18 cellular contexts compared by ENCODE assay signal in the genomic region with DNA sequence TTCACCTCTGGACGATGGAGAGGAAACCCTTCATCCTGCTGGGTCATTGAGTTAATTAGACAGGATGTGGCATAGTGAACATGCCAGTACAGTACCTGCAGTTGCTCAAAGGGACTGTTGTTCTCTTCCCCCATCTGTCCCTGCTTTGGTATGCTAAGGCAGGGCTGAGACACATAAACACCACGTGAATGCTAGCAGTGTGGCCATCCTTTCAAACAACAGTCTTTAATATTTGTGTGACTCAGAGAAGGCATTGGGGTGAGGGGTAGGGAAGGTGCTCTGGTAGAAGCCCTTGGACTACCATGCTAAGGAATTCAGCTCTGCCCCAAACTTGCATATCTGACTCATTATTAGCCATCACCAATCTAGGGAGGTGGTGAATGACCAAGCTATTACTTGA.
DNase-seq lines count a peak whose midpoint lies in the region; ATAC-seq and TF ChIP-seq lines count a peak whose summit lies in the region.
"Had no signal": no experiment of that assay in that cellular context is flagged by ENCODE, and none has a peak within 500 bp of the region (broad histone marks: within the 10 kb centered on the region; RNA-seq: fewer than 3 reads in every experiment).

No MANE protein-coding gene starts in this region.

- no peak overlapping the region for H3K9ac ChIP-seq in DND-41 (ENCODE audit: low read depth, low read length)

- no peak overlapping the region for H3K4me2 ChIP-seq in DND-41 (ENCODE audit: insufficient read depth, low read length)
- H3K4me2 ChIP-seq: GM23338 had no signal

- peaks cover 3% of the 10 kb centered on the region for H3K27me3 ChIP-seq in DND-41 (ENCODE audit: insufficient read depth, low read length, poor library complexity)
- no peaks in the 10 kb centered on the region for H3K27me3 ChIP-seq in uterus
- H3K27me3 ChIP-seq: pancreas had no signal

- intact Hi-C loops in uterus (cut with DNase I; ENCODE audit: low total_unique reads): no loop called here

- TF ChIP-seq CTCF in DND-41 (IDR thresholded peaks at IDR 0.05; ENCODE audit: borderline replicate concordance, extremely low read depth, low read length, poor library complexity, severe bottlenecking) (no peak), uterus (IDR thresholded peaks at IDR 0.05) (no peak)

- H3K36me3 ChIP-seq in DND-41 (ENCODE audit: insufficient read depth, low read length) (no peaks in the 10 kb centered on the region), uterus (no peaks in the 10 kb centered on the region)
- H3K36me3 ChIP-seq: pancreas had no signal

- no peak for TF ChIP-seq POLR2A in uterus (IDR thresholded peaks at IDR 0.05)

- no peak overlapping the region for H2AFZ ChIP-seq in DND-41 (ENCODE audit: low read depth, low read length)
- H2AFZ ChIP-seq: GM23338 had no signal

- ATAC-seq in DND-41 (ENCODE audit: insufficient read depth, low read depth): peak; percentile 84
- ATAC-seq in GM19023 (IDR thresholded peaks at IDR 0.05; ENCODE audit: unreplicated experiment): no peak
- no peak for ATAC-seq in HG02973 (IDR thresholded peaks at IDR 0.05; ENCODE audit: unreplicated experiment)
- ATAC-seq: GM23338, pancreas, Right ventricle myocardium inferior, sciatic nerve had no signal

- DNase-seq in DND-41 (peak; percentile 12), HT1080 (ENCODE audit: low read depth) (peak; percentile 93), T1000 (lab: John Stamatoyannopoulos, UW) (peak; percentile 31), glomerular visceral epithelial cell (ENCODE audit: extremely low spot score) (peak; percentile 39), uterus (no peak), anterior cingulate cortex (lab: John Stamatoyannopoulos, UW) (no peak)
- DNase-seq: activated CD4-positive, CD25-positive, alpha-beta regulatory T cell treated with anti-CD3 and anti-CD28 coated beads, Interleukin-2, amount 50 U/mL, for 72 hours; activated gamma-delta T cell; aorta; Calu3; NCI-H1417; NCI-H2171 treated with DMSO at 0.1 percent for 48 hours; pancreas had no signal

- H3K4me3 ChIP-seq in DND-41 (ENCODE audit: low read depth in 1 of 2, low read length in 2 of 2) (no peak overlapping the region), uterus (no peak overlapping the region)
- H3K4me3 ChIP-seq: GM23338, pancreas had no signal

- H4K20me1 ChIP-seq in DND-41 (ENCODE audit: insufficient read depth, low read length): no peaks in the 10 kb centered on the region

- H3K4me1 ChIP-seq in DND-41 (ENCODE audit: insufficient read depth, low read length) (no peaks in the 10 kb centered on the region; the same call in 1 of the 2 replicates), uterus (no peaks in the 10 kb centered on the region)
- H3K4me1 ChIP-seq: pancreas had no signal

- H3K79me2 ChIP-seq in DND-41 (ENCODE audit: insufficient read depth, low read length): no peaks in the 10 kb centered on the region

- H3K27ac ChIP-seq in DND-41 (ENCODE audit: low read length) (no peak overlapping the region), uterus (no peak overlapping the region)
- H3K27ac ChIP-seq: pancreas had no signal

- H3K9me3 ChIP-seq in DND-41 (ENCODE audit: insufficient read depth, low read length, severe bottlenecking) (no peaks in the 10 kb centered on the region), uterus (no peaks in the 10 kb centered on the region)
- H3K9me3 ChIP-seq: pancreas had no signal

Comparison
In these comparisons a context has a peak if more than half of its experiments do, and no peak if none do; other contexts are left out.
1. DNase-seq: peak in DND-41 (single experiment), HT1080 (single experiment), T1000 (single experiment) and glomerular visceral epithelial cell (single experiment); none in uterus (0 of 2) and anterior cingulate cortex (0 of 58).